Comparison of ENCODE assay signal across 1 cellular context in the genomic region with DNA sequence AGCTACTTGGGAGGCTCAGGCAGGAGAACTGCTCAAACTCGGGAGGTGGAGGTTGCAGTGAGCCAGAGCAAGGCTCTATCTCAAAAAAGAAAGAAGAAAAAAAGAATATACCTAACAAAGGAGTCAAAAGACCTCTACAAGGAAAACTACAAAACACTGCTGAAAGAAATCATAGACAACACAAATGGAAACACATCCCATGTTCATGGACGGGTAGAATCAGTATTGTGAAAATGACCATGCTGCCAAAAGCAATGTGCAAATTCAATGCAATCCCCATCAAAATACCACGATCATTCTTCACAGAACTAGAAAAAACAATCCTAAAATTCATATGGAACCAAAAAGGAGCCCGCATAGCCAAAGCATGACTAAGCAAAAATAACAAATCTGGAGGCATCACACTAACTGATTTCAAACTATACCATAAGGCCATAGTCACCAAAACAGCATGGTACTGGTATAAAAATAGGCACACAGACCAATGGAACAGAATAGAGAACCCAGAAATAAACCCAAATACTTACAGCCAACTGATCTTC. TPM values are rescaled to one million over a fixed set of nuclear protein-coding genes. Genes with fewer than 3 reads are reported as not detected.
"Had no signal": no experiment of that assay in that cellular context is flagged by ENCODE, and none has a peak within 500 bp of the region (broad histone marks: within the 10 kb centered on the region; RNA-seq: fewer than 3 reads in every experiment).

No MANE protein-coding gene starts in this region.

RNA-seq across cellular contexts. Expression of a gene that starts 5.5 kb away (rescaled TPM):
- total RNA-seq: ascending aorta had no signal
